In the genomic region with DNA sequence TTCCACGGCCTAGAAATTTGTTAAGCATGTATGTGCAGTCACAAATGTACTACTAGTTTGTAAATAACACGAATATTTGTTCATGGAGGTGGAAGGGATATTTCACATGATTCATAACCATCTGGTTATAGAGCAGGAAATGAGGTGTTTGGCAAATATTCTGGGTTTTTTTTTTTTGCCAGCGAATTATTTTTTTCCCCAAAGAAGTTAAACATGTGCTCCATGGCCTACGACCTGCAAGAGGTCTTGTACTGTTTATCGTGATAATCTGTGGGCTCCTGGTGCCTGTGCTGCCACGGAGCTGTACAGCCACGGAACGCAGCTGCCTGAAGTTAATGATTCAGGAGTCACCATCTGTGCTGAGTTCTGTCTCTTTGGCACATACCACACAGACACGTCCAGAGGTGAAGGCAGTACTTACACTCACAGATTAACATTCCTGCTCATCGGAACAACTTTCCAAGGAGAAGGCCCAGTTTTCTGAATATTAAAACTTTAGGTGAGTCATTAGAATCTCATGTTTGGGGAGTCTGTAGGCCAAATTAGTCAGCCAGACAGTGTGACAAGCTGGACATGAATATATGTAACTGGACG, we compare ENCODE assay signal across 9 cellular contexts.
DNase-seq lines count a peak whose midpoint lies in the region; ATAC-seq, FAIRE-seq and TF ChIP-seq lines count a peak whose summit lies in the region.
"Had no signal": no experiment of that assay in that cellular context is flagged by ENCODE, and none has a peak within 500 bp of the region (broad histone marks: within the 10 kb centered on the region; RNA-seq: fewer than 3 reads in every experiment).

No MANE protein-coding gene starts in this region.

- peak; percentile 51 for ATAC-seq in aorta (ENCODE audit: low FRiP score)

- H3K27ac ChIP-seq in mucosa of rectum (ENCODE audit: low read depth in 2 of 2, low read length in 2 of 2) (peak overlapping the region; percentile 54 to 64), aorta (ENCODE audit: low read depth in 1 of 2, low read length in 2 of 2) (peak overlapping the region in 1 of 2 donors; percentile 91)

- H3K27me3 ChIP-seq in mucosa of rectum (ENCODE audit: control insufficient read depth in 2 of 2, insufficient read depth in 2 of 2, low read length in 2 of 2) = no peaks in the 10 kb centered on the region
- no peaks in the 10 kb centered on the region for H3K27me3 ChIP-seq in aorta (ENCODE audit: control insufficient read depth in 1 of 2, insufficient read depth in 2 of 2, low read length in 1 of 2)

- intact Hi-C loops in aorta (cut with DNase I) = no loop called here

- DNase-seq in NCI-H446 (lab: John Stamatoyannopoulos, UW) (peak; percentile 56 to 96), dermis blood vessel endothelial cell (peak; percentile 99), aorta (peak in 1 of 2 donors; percentile 52), inferior parietal cortex (ENCODE audit: extremely low spot score) (no peak), D721Med (ENCODE audit: insufficient read length, low spot score) (no peak)
- no peak for DNase-seq in central memory CD4-positive, alpha-beta T cell
- DNase-seq: NCI-H2081, nephron progenitor cell had no signal

- H3K36me3 ChIP-seq in mucosa of rectum (ENCODE audit: control insufficient read depth in 2 of 2, insufficient read depth in 2 of 2, low read length in 2 of 2) = no peaks in the 10 kb centered on the region
- H3K36me3 ChIP-seq in aorta (ENCODE audit: control insufficient read depth in 1 of 2, insufficient read depth in 2 of 2, low read length in 1 of 2) = no peaks in the 10 kb centered on the region

- 49 to 65% methylated on average over 11 of the region's 11 CpGs for WGBS in aorta, 2 donors

- TF ChIP-seq CTCF in D721Med (IDR thresholded peaks at IDR 0.05; ENCODE audit: insufficient read depth, missing control alignments) = no peak

- H3K9me3 ChIP-seq in mucosa of rectum (ENCODE audit: control insufficient read depth in 2 of 2, low read length in 2 of 2) (no peaks in the 10 kb centered on the region), aorta (ENCODE audit: control insufficient read depth, low read length) (no peaks in the 10 kb centered on the region)

- no peak for FAIRE-seq in D721Med (lab: Jason Lieb, UNC)

- H3K4me1 ChIP-seq in mucosa of rectum (ENCODE audit: control insufficient read depth in 2 of 2, insufficient read depth in 2 of 2, low read length in 2 of 2) (peaks cover 4 to 7% of the 10 kb centered on the region in 2 donors), aorta (ENCODE audit: control insufficient read depth in 1 of 2, insufficient read depth in 2 of 2, low read length in 2 of 2) (no peaks in the 10 kb centered on the region)

- no peak overlapping the region for H3K9ac ChIP-seq in mucosa of rectum (ENCODE audit: low read depth in 1 of 2, low read length in 2 of 2)

- H3K4me3 ChIP-seq in mucosa of rectum (ENCODE audit: low read length in 2 of 2) (no peak overlapping the region), aorta (ENCODE audit: low read length in 2 of 2) (no peak overlapping the region)

Comparison
In these comparisons a context has a peak if more than half of its experiments do, and no peak if none do; other contexts are left out.
1. DNase-seq: peak in NCI-H446 (2 of 2) and dermis blood vessel endothelial cell (single experiment); none in central memory CD4-positive, alpha-beta T cell (single experiment), inferior parietal cortex (single experiment) and D721Med (single experiment).